ENCODE assay signal across 28 cellular contexts in genomic region chr6:36089048-36089447, GRCh38. TPM values are rescaled to one million over a fixed set of nuclear protein-coding genes. Genes with fewer than 3 reads are reported as not detected.
"Had no signal": no experiment of that assay in that cellular context is flagged by ENCODE, and none has a peak within 500 bp of the region (broad histone marks: within the 10 kb centered on the region; RNA-seq: fewer than 3 reads in every experiment).

No MANE protein-coding gene starts in this region.

- H3K27ac Mint-ChIP-seq: activated CD4-positive, alpha-beta T cell treated with anti-CD3 and anti-CD28 coated beads, Interleukin-2, amount 10 ng/mL, durations not matched to agents 24 days and 14 days; activated T-helper 17 cell treated with anti-CD3 and anti-CD28 coated beads, Interleukin-2, amount 50 U/mL, for 72 hours had no signal

- H3K9me3 ChIP-seq: adrenal gland, body of pancreas, breast epithelium, Peyer's patch, SJSA1 had no signal

- DNase-seq: activated CD4-positive, alpha-beta T cell treated with anti-CD3 and anti-CD28 coated beads, Interleukin-2, amount 10 ng/mL, durations not matched to agents 24 days and 14 days; activated CD4-positive, alpha-beta T cell treated with anti-CD3 and anti-CD28 coated beads, Interleukin-2, amount 50 U/mL, for 4 hours; activated CD8-positive, alpha-beta T cell treated with anti-CD3 and anti-CD28 coated beads for 36 hours; activated effector memory CD4-positive, alpha-beta T cell treated with anti-CD3 and anti-CD28 coated beads, Interleukin-2, amount 50 U/mL, for 16 hours; activated naive CD4-positive, alpha-beta T cell; activated T-cell treated with anti-CD3 and anti-CD28 coated beads, Interleukin-2, amount 50 U/mL, for 1 hour; activated T-cell treated with anti-CD3 and anti-CD28 coated beads, Interleukin-2, amount 50 U/mL, for 72 hours; adrenal gland; body of pancreas; MM.1S; MV-4-11; NCI-H1092; NCI-H1436 treated with DMSO at 0.1 percent for 48 hours; NCI-H1694 treated with DMSO at 0.1 percent for 48 hours; NCI-H345; NCI-H524 treated with DMSO at 0.1 percent for 48 hours; NK-92 treated with Interleukin-12 subunit alpha and Interleukin-12 subunit beta, amount 100 ng/mL, for 24 hours; PC-3; Peyer's patch; RPMI8226; SHP77 treated with DMSO at 0.1 percent for 48 hours; T1000 had no signal

- H3K27me3 Mint-ChIP-seq: activated CD4-positive, alpha-beta T cell treated with anti-CD3 and anti-CD28 coated beads, Interleukin-2, amount 10 ng/mL, durations not matched to agents 24 days and 14 days; activated CD8-positive, alpha-beta T cell treated with anti-CD3 and anti-CD28 coated beads for 36 hours; activated T-helper 17 cell treated with anti-CD3 and anti-CD28 coated beads, Interleukin-2, amount 50 U/mL, for 72 hours had no signal

- H3K9me3 Mint-ChIP-seq: activated T-helper 17 cell treated with anti-CD3 and anti-CD28 coated beads, Interleukin-2, amount 50 U/mL, for 72 hours had no signal

- ATAC-seq: activated CD8-positive, alpha-beta T cell treated with anti-CD3 and anti-CD28 coated beads for 36 hours; activated naive CD4-positive, alpha-beta T cell treated with anti-CD3 and anti-CD28 coated beads, Interleukin-2, amount 50 U/mL, for 72 hours; activated T-cell treated with anti-CD3 and anti-CD28 coated beads, Interleukin-2, amount 50 U/mL, for 72 hours; activated T-helper 17 cell treated with anti-CD3 and anti-CD28 coated beads, Interleukin-2, amount 50 U/mL, for 72 hours; body of pancreas; PC-3 had no signal

- H3K36me3 ChIP-seq: breast epithelium had no signal

- H3K27me3 ChIP-seq: adrenal gland, body of pancreas, breast epithelium, Peyer's patch, SJSA1 had no signal

- H3K4me3 Mint-ChIP-seq: activated CD4-positive, alpha-beta T cell treated with anti-CD3 and anti-CD28 coated beads, Interleukin-2, amount 10 ng/mL, durations not matched to agents 24 days and 14 days; activated CD8-positive, alpha-beta T cell treated with anti-CD3 and anti-CD28 coated beads for 36 hours; activated T-cell treated with anti-CD3 and anti-CD28 coated beads, Interleukin-2, amount 50 U/mL, for 72 hours; activated T-helper 17 cell treated with anti-CD3 and anti-CD28 coated beads, Interleukin-2, amount 50 U/mL, for 72 hours had no signal

- FAIRE-seq: astrocyte, TTC549 had no signal

- H3K4me1 ChIP-seq: adrenal gland, breast epithelium, Peyer's patch, SJSA1 had no signal

- H3K27ac ChIP-seq: adrenal gland, body of pancreas, breast epithelium, Peyer's patch, SJSA1 had no signal

- H3K4me3 ChIP-seq: adrenal gland, body of pancreas, breast epithelium, Peyer's patch, SJSA1 had no signal

RNA-seq across cellular contexts. Expression of gene MAPK13, which starts 41.3 kb away (rescaled TPM):
- total RNA-seq: SJSA1 had no signal
